ENCODE assay signal across 29 cellular contexts in the genomic region with DNA sequence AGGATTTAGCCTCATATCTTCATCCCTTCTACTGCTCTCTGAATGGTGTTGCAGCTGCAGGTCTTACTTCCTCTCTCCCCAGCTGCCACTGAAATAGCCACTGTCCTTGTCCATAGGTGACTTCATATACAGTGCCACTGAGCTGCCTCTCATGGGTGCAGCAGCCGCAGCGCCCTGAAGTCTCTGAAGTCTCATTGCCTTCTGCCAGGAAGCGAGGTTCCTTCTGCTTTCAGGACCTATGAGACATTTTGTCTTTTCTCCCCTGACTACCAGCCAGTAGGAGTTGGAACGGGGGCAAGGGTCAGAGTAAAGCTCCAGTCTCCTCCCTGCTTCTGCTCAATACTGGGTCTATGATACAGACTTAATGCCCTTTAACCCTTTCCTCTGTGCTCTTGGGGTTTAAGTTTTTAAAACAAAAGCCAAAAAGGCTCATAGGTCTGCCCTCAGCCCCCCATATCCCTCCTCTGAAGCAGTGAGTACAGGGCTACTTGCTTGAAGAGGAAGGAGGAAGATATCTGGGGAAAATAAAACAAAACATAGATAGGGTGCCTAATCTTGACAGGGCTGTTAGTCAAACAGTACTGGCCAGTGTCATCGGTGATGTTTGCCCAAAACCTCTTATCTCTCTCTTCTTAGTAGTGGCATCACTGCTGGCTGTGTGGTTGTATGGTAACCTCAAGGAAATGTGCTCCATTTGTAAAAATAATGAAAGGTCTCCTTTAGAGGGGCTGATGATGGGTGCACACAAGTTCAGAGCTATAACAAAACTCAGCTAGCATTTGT. TPM values are rescaled to one million over a fixed set of nuclear protein-coding genes. Genes with fewer than 3 reads are reported as not detected.
DNase-seq lines count a peak whose midpoint lies in the region; ATAC-seq and TF ChIP-seq lines count a peak whose summit lies in the region.
"Had no signal": no experiment of that assay in that cellular context is flagged by ENCODE, and none has a peak within 500 bp of the region (broad histone marks: within the 10 kb centered on the region; RNA-seq: fewer than 3 reads in every experiment).

No MANE protein-coding gene starts in this region.

- peaks cover 16% of the 10 kb centered on the region for H3K27me3 Mint-ChIP-seq in endodermal cell (ENCODE audit: insufficient read depth)

- H3K36me3 ChIP-seq in cardiac muscle cell = no peaks in the 10 kb centered on the region
- peaks cover 8% of the 10 kb centered on the region for H3K36me3 ChIP-seq in endodermal cell (ENCODE audit: control insufficient read depth, insufficient read depth, low read length)
- no peaks in the 10 kb centered on the region for H3K36me3 ChIP-seq in osteoblast (ENCODE audit: insufficient read depth, low read length)
- no peaks in the 10 kb centered on the region for H3K36me3 ChIP-seq in tibial nerve
- no peaks in the 10 kb centered on the region for H3K36me3 ChIP-seq in esophagus muscularis mucosa
- H3K36me3 ChIP-seq: heart right ventricle, suprapubic skin had no signal

- TF ChIP-seq CTCF in cardiac muscle cell (IDR thresholded peaks at IDR 0.05; ENCODE audit: low read depth, low read length) = no peak
- TF ChIP-seq CTCF in endodermal cell (conservative IDR thresholded peaks at IDR 0.05) = no peak
- no peak for TF ChIP-seq CTCF in osteoblast (IDR thresholded peaks at IDR 0.05; ENCODE audit: extremely low read depth, low read depth, low read length)
- no peak for TF ChIP-seq CTCF in tibial nerve (IDR thresholded peaks at IDR 0.05)
- TF ChIP-seq CTCF in esophagus muscularis mucosa (IDR thresholded peaks at IDR 0.05) = no peak

- DNase-seq in cardiac muscle cell (ENCODE audit: low read depth in 1 of 2, low spot score in 1 of 2) (no peak), Right ventricle myocardium superior (no peak), endodermal cell (no peak), osteoblast (ENCODE audit: insufficient read length, low spot score, missing footprints) (no peak), tibial nerve (ENCODE audit: low spot score in 2 of 2) (no peak), occipital lobe (lab: John Stamatoyannopoulos, UW) (no peak), amygdala (lab: John Stamatoyannopoulos, UW) (no peak), esophagus muscularis mucosa (ENCODE audit: extremely low spot score) (no peak)
- DNase-seq: activated B cell treated with CpG ODN at 0.5 μM for 24 hours; activated CD4-positive, alpha-beta T cell treated with anti-CD3 and anti-CD28 coated beads, Interleukin-2, amount 50 U/mL, for 4 hours; activated naive CD4-positive, alpha-beta T cell treated with Interleukin-2 at 50 U/mL for 16 hours; CD4-positive, alpha-beta memory T cell; cortex of kidney; effector memory CD8-positive, alpha-beta T cell; foreskin fibroblast; heart right ventricle; Kasumi-1; kidney glomerular epithelial cell; naive B cell; NCI-H1048; NCI-H187 treated with DMSO at 0.1 percent for 48 hours; NCI-H524; NK-92 treated with Interleukin-12 subunit alpha and Interleukin-12 subunit beta, amount 100 ng/mL, for 24 hours; stimulated activated CD4-positive, alpha-beta T cell treated with anti-CD3 and anti-CD28 coated beads, Interleukin-12 subunit alpha, Interleukin-12 subunit beta, amount 100 ng/mL, for 4 hours; stimulated activated CD4-positive, alpha-beta T cell treated with anti-CD3 and anti-CD28 coated beads, Interleukin-4, amount 100 ng/mL, for 24 hours; T1000 had no signal

- no peak overlapping the region for H2AFZ ChIP-seq in osteoblast (ENCODE audit: low read length)

- intact Hi-C loops in Right ventricle myocardium superior (cut with DNase I) (no loop called here), esophagus muscularis mucosa (cut with DNase I) (no loop called here)

- no peaks in the 10 kb centered on the region for H3K9me3 Mint-ChIP-seq in endodermal cell
- H3K9me3 Mint-ChIP-seq: activated B cell treated with CpG ODN at 0.5 μM for 24 hours; effector memory CD8-positive, alpha-beta T cell; memory B cell; stimulated activated memory B cell treated with anti-CD40 and anti-IgM and Interleukin-4, amounts not matched to agents 10 μg/mL and 1 μg/mL and 100 μg/mL, for 72 hours had no signal

- H3K4me1 Mint-ChIP-seq in endodermal cell = peaks cover 49% of the 10 kb centered on the region
- H3K4me1 Mint-ChIP-seq: activated B cell treated with CpG ODN at 0.5 μM for 24 hours; CD4-positive, alpha-beta memory T cell; memory B cell; naive B cell; stimulated activated memory B cell treated with anti-CD40 and anti-IgM and Interleukin-4, amounts not matched to agents 10 μg/mL and 1 μg/mL and 100 μg/mL, for 72 hours had no signal

- no peak overlapping the region for H3K4me2 ChIP-seq in osteoblast (ENCODE audit: insufficient read depth, low read length)

- no peaks in the 10 kb centered on the region for H3K79me2 ChIP-seq in osteoblast (ENCODE audit: insufficient read depth, low read length)

- H3K27me3 ChIP-seq in cardiac muscle cell (no peaks in the 10 kb centered on the region), endodermal cell (ENCODE audit: control insufficient read depth, insufficient read depth, low read length, poor library complexity, severe bottlenecking) (no peaks in the 10 kb centered on the region), osteoblast (ENCODE audit: insufficient read depth, low read length) (no peaks in the 10 kb centered on the region), tibial nerve (no peaks in the 10 kb centered on the region), esophagus muscularis mucosa (no peaks in the 10 kb centered on the region)

- no peak overlapping the region for H3K4me3 Mint-ChIP-seq in endodermal cell
- H3K4me3 Mint-ChIP-seq: activated B cell treated with CpG ODN at 0.5 μM for 24 hours; CD4-positive, alpha-beta memory T cell; effector memory CD8-positive, alpha-beta T cell; memory B cell; naive B cell; stimulated activated memory B cell treated with anti-CD40 and anti-IgM and Interleukin-4, amounts not matched to agents 10 μg/mL and 1 μg/mL and 100 μg/mL, for 72 hours had no signal

- TF ChIP-seq POLR2A in tibial nerve (IDR thresholded peaks at IDR 0.05) (no peak), esophagus muscularis mucosa (IDR thresholded peaks at IDR 0.05; ENCODE audit: low read depth) (no peak)

- ATAC-seq in Right ventricle myocardium superior (ENCODE audit: poor library complexity) = no peak
- ATAC-seq: effector memory CD8-positive, alpha-beta T cell; stimulated activated memory B cell treated with anti-CD40 and anti-IgM and Interleukin-4, amounts not matched to agents 10 μg/mL and 1 μg/mL and 100 μg/mL, for 72 hours had no signal

- H4K20me1 ChIP-seq in osteoblast (ENCODE audit: insufficient read depth, low read length) = no peaks in the 10 kb centered on the region

- H3K27ac ChIP-seq in cardiac muscle cell (peak overlapping the region; percentile 5), endodermal cell (ENCODE audit: low read depth, low read length) (no peak overlapping the region), osteoblast (ENCODE audit: low read depth, low read length) (peak overlapping the region; percentile 26), tibial nerve (peak overlapping the region in 3 of 4 donors; percentile 42 to 84 (median 79)), esophagus muscularis mucosa (replicated peaks in 1 of 4) (no peak overlapping the region)
- H3K27ac ChIP-seq: suprapubic skin had no signal

- peaks cover 10% of the 10 kb centered on the region for H3K36me3 Mint-ChIP-seq in endodermal cell (ENCODE audit: low read depth)
- H3K36me3 Mint-ChIP-seq: CD4-positive, alpha-beta memory T cell; memory B cell; naive B cell; stimulated activated memory B cell treated with anti-CD40 and anti-IgM and Interleukin-4, amounts not matched to agents 10 μg/mL and 1 μg/mL and 100 μg/mL, for 72 hours had no signal

- whole genome bisulfite sequencing in endodermal cell (ENCODE audit: insufficient coverage in 1 of 2, insufficient read length in 1 of 2), 2 experiments = 65 to 71% methylated on average over 4 to 5 of the region's 5 CpGs
- WGBS in tibial nerve, 2 donors = 40 to 54% methylated on average over 5 of the region's 5 CpGs
- WGBS in esophagus muscularis mucosa = 78% methylated on average over 5 of the region's 5 CpGs

- no peaks in the 10 kb centered on the region for H3K9me3 ChIP-seq in cardiac muscle cell (ENCODE audit: low read depth)
- H3K9me3 ChIP-seq in endodermal cell (ENCODE audit: control insufficient read depth, low read length) = peaks cover 11% of the 10 kb centered on the region
- H3K9me3 ChIP-seq in osteoblast (ENCODE audit: low read depth, low read length) = no peaks in the 10 kb centered on the region
- no peaks in the 10 kb centered on the region for H3K9me3 ChIP-seq in tibial nerve
- no peaks in the 10 kb centered on the region for H3K9me3 ChIP-seq in esophagus muscularis mucosa
- H3K9me3 ChIP-seq: heart right ventricle, suprapubic skin had no signal

- H3K4me1 ChIP-seq in cardiac muscle cell (ENCODE audit: low read depth) (peaks cover 22% of the 10 kb centered on the region), endodermal cell (ENCODE audit: control insufficient read depth, insufficient read depth, low read length) (peaks cover 9% of the 10 kb centered on the region), osteoblast (ENCODE audit: insufficient read depth, low read length) (peaks cover 32% of the 10 kb centered on the region), tibial nerve (peaks cover 0 to 72% (median 20%) of the 10 kb centered on the region in 4 donors), esophagus muscularis mucosa (peaks cover 15 to 20% (median 17%) of the 10 kb centered on the region in 4 donors)

- peak overlapping the region; percentile 62 for H3K27ac Mint-ChIP-seq in endodermal cell
- H3K27ac Mint-ChIP-seq: activated B cell treated with CpG ODN at 0.5 μM for 24 hours; CD4-positive, alpha-beta memory T cell; effector memory CD8-positive, alpha-beta T cell; memory B cell; naive B cell; stimulated activated memory B cell treated with anti-CD40 and anti-IgM and Interleukin-4, amounts not matched to agents 10 μg/mL and 1 μg/mL and 100 μg/mL, for 72 hours had no signal

- no peak overlapping the region for H3K9ac ChIP-seq in endodermal cell (ENCODE audit: extremely low read depth, low read length, poor library complexity, severe bottlenecking)

- H3K4me3 ChIP-seq in cardiac muscle cell (no peak overlapping the region), endodermal cell (ENCODE audit: low read length) (peak overlapping the region; percentile 42), osteoblast (ENCODE audit: insufficient read depth, low read length) (no peak overlapping the region), tibial nerve (no peak overlapping the region), esophagus muscularis mucosa (no peak overlapping the region)
- H3K4me3 ChIP-seq: heart right ventricle, suprapubic skin had no signal

- no peak for TF ChIP-seq EP300 in tibial nerve (IDR thresholded peaks at IDR 0.05)
- no peak for TF ChIP-seq EP300 in esophagus muscularis mucosa (IDR thresholded peaks at IDR 0.05)

RNA-seq across cellular contexts. Expression of a gene that starts 7.1 kb away (rescaled TPM):
- total RNA-seq in cardiac muscle cell (0.99 and 1.9 TPM in 2 replicates), Right ventricle myocardium superior (3.3 TPM), endodermal cell (10 to 100 TPM; 13.1 to 14.3 TPM), osteoblast (6.2 and 7.7 TPM in 2 replicates), tibial nerve (10 to 100 TPM; 16.3 to 30.6 (median 22.7) TPM), occipital lobe (10.1 TPM), esophagus muscularis mucosa (10 to 100 TPM; 17.7 to 26.7 (median 20.8) TPM)
- 1.6 and 3.0 TPM in 2 replicates for polyA plus RNA-seq in cardiac muscle cell
- polyA plus RNA-seq in endodermal cell (2013, experiment 1 of 2) = 4.5 TPM
- polyA plus RNA-seq in endodermal cell (2013, experiment 2 of 2) = 6.2 TPM
- total RNA-seq: activated B cell treated with CpG ODN at 0.5 μM for 24 hours; CD4-positive, alpha-beta memory T cell had no signal

Comparison
In these comparisons a context has a peak if more than half of its experiments do, and no peak if none do; other contexts are left out.
1. H3K27ac ChIP-seq: peak in cardiac muscle cell (single experiment), osteoblast (single experiment) and tibial nerve (3 of 4); none in endodermal cell (single experiment) and esophagus muscularis mucosa (0 of 4).